Comparison of ENCODE assay signal across 9 cellular contexts in genomic region chr14:105411017-105411941, GRCh38. TPM values are rescaled to one million over a fixed set of nuclear protein-coding genes. Genes with fewer than 3 reads are reported as not detected.
DNase-seq lines count a peak whose midpoint lies in the region; ATAC-seq and TF ChIP-seq lines count a peak whose summit lies in the region.
"Had no signal": no experiment of that assay in that cellular context is flagged by ENCODE, and none has a peak within 500 bp of the region (broad histone marks: within the 10 kb centered on the region; RNA-seq: fewer than 3 reads in every experiment).

No MANE protein-coding gene starts in this region.

- no peaks in the 10 kb centered on the region for H3K36me3 ChIP-seq in gastroesophageal sphincter
- no peaks in the 10 kb centered on the region for H3K36me3 ChIP-seq in psoas muscle (ENCODE audit: insufficient read depth in 1 of 2, low read depth in 1 of 2)

- no peak overlapping the region for H3K4me3 Mint-ChIP-seq in activated CD8-positive, alpha-beta T cell treated with anti-CD3 and anti-CD28 coated beads, Interleukin-2, amount 10 ng/mL, durations not matched to agents 7 days and 5 days

- peaks cover 34% of the 10 kb centered on the region for H3K27me3 Mint-ChIP-seq in activated CD8-positive, alpha-beta T cell treated with anti-CD3 and anti-CD28 coated beads, Interleukin-2, amount 10 ng/mL, durations not matched to agents 7 days and 5 days (ENCODE audit: low read depth)

- H3K9me3 ChIP-seq in gastroesophageal sphincter, result no peaks in the 10 kb centered on the region
- H3K9me3 ChIP-seq in psoas muscle, result no peaks in the 10 kb centered on the region

- no peak for TF ChIP-seq EP300 in gastroesophageal sphincter (IDR thresholded peaks at IDR 0.05)

- intact Hi-C loops in psoas muscle (cut with DNase I), result no loop called here

- H3K36me3 Mint-ChIP-seq in activated CD8-positive, alpha-beta T cell treated with anti-CD3 and anti-CD28 coated beads, Interleukin-2, amount 10 ng/mL, durations not matched to agents 7 days and 5 days (ENCODE audit: low read depth), result no peaks in the 10 kb centered on the region

- no peak overlapping the region for H3K27ac Mint-ChIP-seq in activated CD8-positive, alpha-beta T cell treated with anti-CD3 and anti-CD28 coated beads, Interleukin-2, amount 10 ng/mL, durations not matched to agents 7 days and 5 days

- POLR2A ChIA-PET in activated CD8-positive, alpha-beta T cell treated with anti-CD3 and anti-CD28 coated beads, Interleukin-2, amount 10 ng/mL, durations not matched to agents 7 days and 5 days (lab: Charles Lee), result interaction anchor here (0.6 to 1.2 kb wide), 3 partner anchors 12 to 21 kb away, joined by 3 to 4 read pairs (median 3); no protein-coding TSS in a partner anchor

- peak; percentile 82 for DNase-seq in HPDE6-E6E7 (ENCODE audit: extremely low spot score)
- no peak for DNase-seq in activated CD8-positive, alpha-beta T cell treated with anti-CD3 and anti-CD28 coated beads, Interleukin-2, amount 10 ng/mL, durations not matched to agents 7 days and 5 days
- peak in 1 of 2 donors; percentile 55 for DNase-seq in psoas muscle
- DNase-seq in NCI-H526 treated with DMSO at 0.1 percent for 48 hours (lab: John Stamatoyannopoulos, UW), result no peak
- DNase-seq in activated CD4-positive, alpha-beta T cell treated with anti-CD3 and anti-CD28 coated beads, Interleukin-2, amount 50 U/mL, for 4 hours, result no peak
- DNase-seq in occipital lobe (lab: John Stamatoyannopoulos, UW), result no peak

- H3K9me3 Mint-ChIP-seq in activated CD8-positive, alpha-beta T cell treated with anti-CD3 and anti-CD28 coated beads, Interleukin-2, amount 10 ng/mL, durations not matched to agents 7 days and 5 days (ENCODE audit: insufficient read depth), result no peaks in the 10 kb centered on the region

- H3K4me3 ChIP-seq in gastroesophageal sphincter (peak overlapping the region in 1 of 2 donors; percentile 44), psoas muscle (peak overlapping the region; percentile 59)

- CTCF ChIA-PET in activated CD8-positive, alpha-beta T cell treated with anti-CD3 and anti-CD28 coated beads, Interleukin-2, amount 10 ng/mL, durations not matched to agents 7 days and 5 days (lab: Charles Lee), result interaction anchor here (0.8 to 1.0 kb wide), 2 partner anchors 40 to 78 kb away, joined by 3 read pairs; no protein-coding TSS in a partner anchor

- peak overlapping the region; percentile 5; the same call in 1 of the 2 replicates for H3K27ac ChIP-seq in C4-2B
- no peak overlapping the region for H3K27ac ChIP-seq in gastroesophageal sphincter
- H3K27ac ChIP-seq in psoas muscle, result no peak overlapping the region
- H3K27ac ChIP-seq: HL-60 had no signal

- ATAC-seq in activated CD8-positive, alpha-beta T cell treated with anti-CD3 and anti-CD28 coated beads, Interleukin-2, amount 10 ng/mL, durations not matched to agents 7 days and 5 days, result peak; percentile 67
- ATAC-seq in gastroesophageal sphincter (peak; percentile 70), psoas muscle (peak; percentile 33 to 56 (median 40))

- H3K4me1 ChIP-seq in gastroesophageal sphincter, result peaks cover 0 to 37% (median 11%) of the 10 kb centered on the region in 3 donors
- peaks cover 11% of the 10 kb centered on the region for H3K4me1 ChIP-seq in psoas muscle

- TF ChIP-seq CTCF in C4-2B (conservative IDR thresholded peaks at IDR 0.05) (no peak), gastroesophageal sphincter (IDR thresholded peaks at IDR 0.05) (no peak), psoas muscle (IDR thresholded peaks at IDR 0.05) (no peak)

- H3K27me3 ChIP-seq in gastroesophageal sphincter (peaks cover 41% of the 10 kb centered on the region), psoas muscle (ENCODE audit: insufficient read depth in 3 of 3, low read length in 2 of 3) (peaks cover 0 to 2% (median 0%) of the 10 kb centered on the region in 3 donors)

- TF ChIP-seq POLR2A in gastroesophageal sphincter (IDR thresholded peaks at IDR 0.05), result no peak

- WGBS in gastroesophageal sphincter (ENCODE audit: low coverage in 1 of 2), 2 donors, result 2% methylated on average over 10 of the region's 86 CpGs; no CpG with 5 or more reads in 1 of the 2 donors
- WGBS in psoas muscle, 3 donors, result 7 to 18% (median 8%) methylated on average over 46 to 86 of the region's 86 CpGs

- H3K4me1 Mint-ChIP-seq in activated CD8-positive, alpha-beta T cell treated with anti-CD3 and anti-CD28 coated beads, Interleukin-2, amount 10 ng/mL, durations not matched to agents 7 days and 5 days (ENCODE audit: low read depth), result peaks cover 17% of the 10 kb centered on the region

RNA-seq across cellular contexts. Expression of gene MTA1, which starts 8.3 kb away (rescaled TPM):
- 100 to 1,000 TPM; 109 to 127 TPM for total RNA-seq in activated CD8-positive, alpha-beta T cell treated with anti-CD3 and anti-CD28 coated beads, Interleukin-2, amount 10 ng/mL, durations not matched to agents 7 days and 5 days
- total RNA-seq in gastroesophageal sphincter, result 10 to 100 TPM; 48.0 to 83.5 (median 58.7) TPM
- 10 to 100 TPM; 41.1 to 48.6 (median 45.1) TPM for total RNA-seq in psoas muscle
- 10 to 100 TPM; 22.6 to 32.8 (median 25.5) TPM for polyA plus RNA-seq in psoas muscle
- 37.0 TPM for total RNA-seq in occipital lobe

RNA-seq across cellular contexts. Expression of gene TEX22, which starts 12.9 kb away (rescaled TPM):
- total RNA-seq in activated CD8-positive, alpha-beta T cell treated with anti-CD3 and anti-CD28 coated beads, Interleukin-2, amount 10 ng/mL, durations not matched to agents 7 days and 5 days, result 1 to 10 TPM; 1.9 to 2.4 TPM
- total RNA-seq in gastroesophageal sphincter (under 1 TPM in 1 of 4 donors, not detected in 3; 0.42 TPM), psoas muscle (under 1 TPM in 3 of 4 donors, not detected in 1; 0.34 to 0.75 (median 0.39) TPM), occipital lobe (0.31 TPM)
- under 1 TPM in 2 of 3 donors, not detected in 1; 0.10 to 0.13 TPM for polyA plus RNA-seq in psoas muscle
